ENCODE assay signal across 17 cellular contexts in genomic region chr13:62997696-62998095, GRCh38.
DNase-seq lines count a peak whose midpoint lies in the region; TF ChIP-seq lines count a peak whose summit lies in the region.
"Had no signal": no experiment of that assay in that cellular context is flagged by ENCODE, and none has a peak within 500 bp of the region (broad histone marks: within the 10 kb centered on the region; RNA-seq: fewer than 3 reads in every experiment).

No MANE protein-coding gene starts in this region.

- H2AFZ ChIP-seq in Loucy (ENCODE audit: low read length), result no peak overlapping the region

- peaks cover 18 to 39% (median 26%) of the 10 kb centered on the region in 10 experiments for H3K4me1 ChIP-seq in BLaER1 treated with 17β-estradiol and CSF1 and Interleukin-3, amounts not matched to agents 10 nM and 100 nM
- peaks cover 22% of the 10 kb centered on the region for H3K4me1 ChIP-seq in Loucy (ENCODE audit: insufficient read depth, low read length, poor library complexity, severe bottlenecking)
- H3K4me1 ChIP-seq: HAP-1 had no signal

- no peaks in the 10 kb centered on the region for H4K20me1 ChIP-seq in BLaER1 treated with 17β-estradiol and CSF1 and Interleukin-3, amounts not matched to agents 10 nM and 100 nM
- no peaks in the 10 kb centered on the region for H4K20me1 ChIP-seq in Loucy (ENCODE audit: insufficient read depth, low read length, poor library complexity, severe bottlenecking)

- H3F3A ChIP-seq in Loucy (ENCODE audit: low read depth), result peaks cover 5% of the 10 kb centered on the region; the same call in 1 of the 2 replicates

- H3K9me2 ChIP-seq in Loucy (replicated peaks; ENCODE audit: low read depth, low read length), result no peaks in the 10 kb centered on the region

- H3K27me3 ChIP-seq in BLaER1 treated with 17β-estradiol and CSF1 and Interleukin-3, amounts not matched to agents 10 nM and 100 nM, result no peaks in the 10 kb centered on the region
- H3K27me3 ChIP-seq in Loucy (ENCODE audit: insufficient read depth, low read length, poor library complexity, severe bottlenecking) (no peaks in the 10 kb centered on the region), dorsolateral prefrontal cortex (peaks cover 0 to 9% (median 0%) of the 10 kb centered on the region in 45 donors), WERI-Rb-1 (ENCODE audit: insufficient read depth, low read depth, severe bottlenecking) (no peaks in the 10 kb centered on the region)

- TF ChIP-seq CTCF in Loucy (conservative IDR thresholded peaks at IDR 0.05; ENCODE audit: low read length), result no peak
- no peak for TF ChIP-seq CTCF in choroid plexus epithelial cell (conservative IDR thresholded peaks at IDR 0.05; ENCODE audit: low read depth, low read length)
- TF ChIP-seq CTCF in dorsolateral prefrontal cortex (IDR thresholded peaks at IDR 0.05 in 54 of 56, conservative IDR thresholded peaks at IDR 0.05 in 2 of 56; ENCODE audit: low read depth in 1 of 56, partially characterized antibody in 56 of 56), result no peak
- TF ChIP-seq CTCF in WERI-Rb-1 (IDR thresholded peaks at IDR 0.05; ENCODE audit: low read depth, low read length), result no peak

- H3K9me3 ChIP-seq in BLaER1 treated with 17β-estradiol and CSF1 and Interleukin-3, amounts not matched to agents 10 nM and 100 nM (replicated peaks in 1 of 11), result peaks cover 0 to 11% (median 0%) of the 10 kb centered on the region in 11 experiments; a peak in 1 of 22 replicates
- H3K9me3 ChIP-seq in Loucy (ENCODE audit: insufficient read depth, low read depth, low read length) (no peaks in the 10 kb centered on the region), WERI-Rb-1 (ENCODE audit: severe bottlenecking) (no peaks in the 10 kb centered on the region)
- H3K9me3 ChIP-seq: HAP-1 had no signal

- H3K4me2 ChIP-seq in BLaER1 treated with 17β-estradiol and CSF1 and Interleukin-3, amounts not matched to agents 10 nM and 100 nM, result peak overlapping the region; percentile 37 to 81 (median 75)
- H3K4me2 ChIP-seq in Loucy (ENCODE audit: low read depth, low read length, poor library complexity, severe bottlenecking), result peak overlapping the region; percentile 67

- peak overlapping the region in 8 of 11 experiments; percentile 44 to 69 (median 54); a peak in 15 of 22 replicates for H3K27ac ChIP-seq in BLaER1 treated with 17β-estradiol and CSF1 and Interleukin-3, amounts not matched to agents 10 nM and 100 nM
- H3K27ac ChIP-seq in dorsolateral prefrontal cortex (no peak overlapping the region), WERI-Rb-1 (no peak overlapping the region)
- H3K27ac ChIP-seq: C4-2B had no signal

- DNase-seq in Jurkat, Clone E6-1 (ENCODE audit: low read depth, low spot score), result peak; percentile 75
- peak; percentile 1 for DNase-seq in choroid plexus epithelial cell (ENCODE audit: low read depth)
- no peak for DNase-seq in NCI-H345 treated with DMSO at 0.1 percent for 48 hours (lab: John Stamatoyannopoulos, UW; ENCODE audit: unreplicated experiment)
- no peak for DNase-seq in activated naive CD4-positive, alpha-beta T cell (lab: John Stamatoyannopoulos, UW)
- no peak for DNase-seq in dorsolateral prefrontal cortex
- DNase-seq in WERI-Rb-1, result no peak
- DNase-seq: 8988T; ACHN; CD4-positive, alpha-beta memory T cell; DMS79; EL; GOT3; IMR-90 had no signal

- H3K9ac ChIP-seq in BLaER1 treated with 17β-estradiol and CSF1 and Interleukin-3, amounts not matched to agents 10 nM and 100 nM, result peak overlapping the region in 5 of 11 experiments; percentile 7 to 47 (median 42); a peak in 5 of 22 replicates
- peak overlapping the region; percentile 14 for H3K9ac ChIP-seq in Loucy (ENCODE audit: low read depth, low read length, poor library complexity, severe bottlenecking)

- intact Hi-C loops in dorsolateral prefrontal cortex (cut with DNase I), result no loop called here

- H3K36me3 ChIP-seq in BLaER1 treated with 17β-estradiol and CSF1 and Interleukin-3, amounts not matched to agents 10 nM and 100 nM, result no peaks in the 10 kb centered on the region
- H3K36me3 ChIP-seq in Loucy (ENCODE audit: insufficient read depth, low read length) (no peaks in the 10 kb centered on the region), WERI-Rb-1 (no peaks in the 10 kb centered on the region)
- H3K36me3 ChIP-seq: HAP-1 had no signal

- peak overlapping the region in 4 of 10 experiments; percentile 1 to 28 (median 24); a peak in 3 of 20 replicates for H3K4me3 ChIP-seq in BLaER1 treated with 17β-estradiol and CSF1 and Interleukin-3, amounts not matched to agents 10 nM and 100 nM
- peak overlapping the region; percentile 34 for H3K4me3 ChIP-seq in Jurkat, Clone E6-1 (ENCODE audit: low read length)
- H3K4me3 ChIP-seq in Loucy (ENCODE audit: low read length, poor library complexity, severe bottlenecking) (peak overlapping the region; percentile 47), choroid plexus epithelial cell (ENCODE audit: low read depth, low read length) (no peak overlapping the region), dorsolateral prefrontal cortex (no peak overlapping the region), WERI-Rb-1 (ENCODE audit: low read depth, low read length) (no peak overlapping the region)
- H3K4me3 ChIP-seq: HAP-1 had no signal

- H3K79me2 ChIP-seq in Loucy (ENCODE audit: insufficient read depth, low read length), result no peaks in the 10 kb centered on the region

Comparison
In these comparisons a context has a peak if more than half of its experiments do, and no peak if none do; other contexts are left out.
1. H3K27ac ChIP-seq: peak in BLaER1 treated with 17β-estradiol and CSF1 and Interleukin-3, amounts not matched to agents 10 nM and 100 nM (8 of 11); none in dorsolateral prefrontal cortex (0 of 59) and WERI-Rb-1 (single experiment).
2. H3K4me3 ChIP-seq: peak in Jurkat, Clone E6-1 (single experiment) and Loucy (single experiment); none in choroid plexus epithelial cell (single experiment), dorsolateral prefrontal cortex (0 of 59) and WERI-Rb-1 (single experiment).
3. DNase-seq: peak in Jurkat, Clone E6-1 (single experiment) and choroid plexus epithelial cell (single experiment); none in NCI-H345 treated with DMSO at 0.1 percent for 48 hours (single experiment), activated naive CD4-positive, alpha-beta T cell (0 of 4), dorsolateral prefrontal cortex (0 of 10) and WERI-Rb-1 (single experiment).